1 cellular context compared by ENCODE assay signal in genomic region chr22:29291215-29291614, GRCh38.
TF ChIP-seq lines count a peak whose summit lies in the region.

No MANE protein-coding gene starts in this region.

TF ChIP-seq in GM23338, 12 proteins besides CTCF, POLR2A, EP300 and RAD21 (continued from another document):
- TF ChIP-seq REST (IDR thresholded peaks at IDR 0.05; ENCODE audit: unreplicated experiment) (no peak), JUNB (IDR thresholded peaks at IDR 0.05; ENCODE audit: unreplicated experiment) (no peak), ZNF331 (CRISPR knock-in tag; IDR thresholded peaks at IDR 0.05; ENCODE audit: low read depth) (no peak), ZNF462 (CRISPR knock-in tag; IDR thresholded peaks at IDR 0.05) (no peak), STAT1 (IDR thresholded peaks at IDR 0.05; ENCODE audit: unreplicated experiment) (no peak), ETS1 (IDR thresholded peaks at IDR 0.05) (no peak), CREB1 (CRISPR knock-in tag; IDR thresholded peaks at IDR 0.05; ENCODE audit: low read depth) (no peak), EZH2phosphoT487 (IDR thresholded peaks at IDR 0.05; ENCODE audit: unreplicated experiment) (no peak), EZH2 (IDR thresholded peaks at IDR 0.05; ENCODE audit: low read depth, unreplicated experiment) (no peak), NANOG (IDR thresholded peaks at IDR 0.05; ENCODE audit: borderline replicate concordance) (no peak)
